Comparison of ENCODE assay signal across 9 cellular contexts in the genomic region with DNA sequence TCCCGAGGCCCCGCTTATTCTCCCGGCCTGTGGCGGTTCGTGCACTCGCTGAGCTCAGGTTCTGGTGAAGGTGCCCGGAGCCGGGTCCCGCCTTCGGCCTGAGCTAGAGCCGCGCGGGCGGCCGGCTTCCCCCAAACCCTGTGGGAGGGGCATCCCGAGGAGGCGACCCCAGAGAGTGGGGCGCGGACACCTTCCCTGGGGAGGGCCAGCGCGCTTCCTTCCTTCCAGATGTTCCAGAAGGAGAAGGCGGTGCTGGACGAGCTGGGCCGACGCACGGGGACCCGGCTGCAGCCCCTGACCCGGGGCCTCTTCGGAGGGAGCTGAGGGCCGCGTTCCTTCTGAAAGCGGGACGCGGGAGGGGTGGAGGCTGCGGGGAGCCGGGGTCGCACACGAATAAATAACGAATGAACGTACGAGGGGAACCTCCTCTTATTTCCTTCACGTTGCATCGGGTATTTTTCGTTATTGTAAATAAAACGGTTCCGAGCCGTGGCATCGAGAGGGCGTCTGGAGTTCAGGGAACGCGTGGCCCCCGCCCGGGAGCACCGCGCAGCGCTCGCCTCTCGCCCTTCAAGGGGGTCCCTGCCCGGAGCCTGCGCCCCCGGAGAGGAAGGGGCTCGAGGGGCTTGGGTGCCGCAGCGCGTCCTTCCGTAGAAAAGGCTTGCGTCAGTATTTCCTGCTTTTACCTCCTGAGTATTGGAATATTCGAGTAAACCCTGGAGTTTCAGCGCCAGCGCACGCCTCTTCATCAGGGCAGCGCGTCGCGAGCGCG. TPM values are rescaled to one million over a fixed set of nuclear protein-coding genes. Genes with fewer than 3 reads are reported as not detected.
DNase-seq lines count a peak whose midpoint lies in the region; ATAC-seq, FAIRE-seq and TF ChIP-seq lines count a peak whose summit lies in the region.
"Had no signal": no experiment of that assay in that cellular context is flagged by ENCODE, and none has a peak within 500 bp of the region (broad histone marks: within the 10 kb centered on the region; RNA-seq: fewer than 3 reads in every experiment).

No MANE protein-coding gene starts in this region.

- intact Hi-C loops in A673 (cut with micrococcal nuclease; ENCODE audit: unreplicated experiment), result no loop called here

- ATAC-seq in GM21786 (IDR thresholded peaks at IDR 0.05; ENCODE audit: unreplicated experiment) (no peak), HG03354 (IDR thresholded peaks at IDR 0.05; ENCODE audit: poor library complexity, severe bottlenecking, unreplicated experiment) (no peak)

- H3K4me1 Mint-ChIP-seq in IgD-negative memory B cell (peaks cover 0 to 6% (median 5%) of the 10 kb centered on the region in 3 donors), endothelial cell (ENCODE audit: unreplicated experiment) (peaks cover 2% of the 10 kb centered on the region)

- CTCF ChIA-PET in A673 (lab: Charles Lee), result no interaction called here

- DNase-seq in A673 (ENCODE audit: low spot score), result peak; percentile 24
- DNase-seq in endothelial cell (ENCODE audit: low spot score), result peak; percentile 33
- DNase-seq in NK-92 (lab: John Stamatoyannopoulos, UW; ENCODE audit: unreplicated experiment), result no peak
- DNase-seq in small intestine, result no peak

- H3K27me3 Mint-ChIP-seq in IgD-negative memory B cell, result no peaks in the 10 kb centered on the region
- H3K27me3 Mint-ChIP-seq in endothelial cell (ENCODE audit: unreplicated experiment), result peaks cover 6% of the 10 kb centered on the region

- H3K4me3 Mint-ChIP-seq in IgD-negative memory B cell (peak overlapping the region; percentile 21 to 88 (median 74)), endothelial cell (ENCODE audit: unreplicated experiment) (no peak overlapping the region)

- WGBS in small intestine, 3 donors, result 2 to 3% (median 2%) methylated on average over 73 to 77 of the region's 77 CpGs

- H3K36me3 Mint-ChIP-seq in IgD-negative memory B cell, result peaks cover 1% of the 10 kb centered on the region
- peaks cover 9% of the 10 kb centered on the region for H3K36me3 Mint-ChIP-seq in endothelial cell (ENCODE audit: low read depth, unreplicated experiment)

- POLR2A ChIA-PET in A673 (lab: Charles Lee; ENCODE audit: low non-redundant PET), result no interaction called here

- H3K9ac ChIP-seq in mucosa of stomach (ENCODE audit: low read length), result peak overlapping the region; percentile 47
- H3K9ac ChIP-seq: KMS-11 had no signal

- peak overlapping the region; percentile 28 for H3K4me3 ChIP-seq in A673 (ENCODE audit: low read depth, low read length, poor library complexity, severe bottlenecking)
- no peak overlapping the region for H3K4me3 ChIP-seq in mucosa of stomach (ENCODE audit: low read length)
- H3K4me3 ChIP-seq in small intestine (ENCODE audit: low read depth in 1 of 2, low read length in 2 of 2), result peak overlapping the region in 1 of 2 donors; percentile 45

- FAIRE-seq in small intestine (lab: Jason Lieb, UNC), result no peak

- H3K27ac ChIP-seq in A673 (ENCODE audit: low read depth, low read length, poor library complexity, severe bottlenecking), result peak overlapping the region; percentile 48
- no peak overlapping the region for H3K27ac ChIP-seq in small intestine (ENCODE audit: low read depth in 1 of 2, low read length in 1 of 2)
- H3K27ac ChIP-seq: KMS-11 had no signal

- BruUV-seq in A673 (replicated peaks; lab: Mats Ljungman, UMichigan), result no TSS peak

- H3K36me3 ChIP-seq in A673 (ENCODE audit: insufficient read depth, low read length, poor library complexity, severe bottlenecking), result peaks cover 32% of the 10 kb centered on the region
- H3K36me3 ChIP-seq in mucosa of stomach (ENCODE audit: control insufficient read depth, insufficient read depth, low read length), result no peaks in the 10 kb centered on the region
- no peaks in the 10 kb centered on the region for H3K36me3 ChIP-seq in small intestine (ENCODE audit: control insufficient read depth in 2 of 2, insufficient read depth in 2 of 2, low read length in 2 of 2)

- H3K27ac Mint-ChIP-seq in IgD-negative memory B cell (no peak overlapping the region), endothelial cell (ENCODE audit: unreplicated experiment) (no peak overlapping the region)

- TF ChIP-seq CTCF in A673 (conservative IDR thresholded peaks at IDR 0.05; ENCODE audit: low read depth, low read length), result no peak
- no peak for TF ChIP-seq CTCF in endothelial cell (IDR thresholded peaks at IDR 0.05; ENCODE audit: unreplicated experiment)

- H3K27me3 ChIP-seq in A673 (replicated peaks; ENCODE audit: insufficient read depth, low read depth, low read length, poor library complexity) (no peaks in the 10 kb centered on the region), mucosa of stomach (ENCODE audit: control insufficient read depth, insufficient read depth, low read length) (peaks cover 4% of the 10 kb centered on the region), small intestine (ENCODE audit: control insufficient read depth in 2 of 2, insufficient read depth in 2 of 2, low read length in 2 of 2) (no peaks in the 10 kb centered on the region)

- H3K9me3 Mint-ChIP-seq in IgD-negative memory B cell (no peaks in the 10 kb centered on the region), endothelial cell (ENCODE audit: unreplicated experiment) (no peaks in the 10 kb centered on the region)

- H3K9me3 ChIP-seq in A673 (ENCODE audit: low read depth, low read length, poor library complexity, severe bottlenecking) (no peaks in the 10 kb centered on the region), mucosa of stomach (ENCODE audit: control insufficient read depth, low read length) (no peaks in the 10 kb centered on the region), small intestine (ENCODE audit: control insufficient read depth, low read depth) (no peaks in the 10 kb centered on the region)

- H3K4me1 ChIP-seq in A673 (ENCODE audit: insufficient read depth, low read length, poor library complexity, severe bottlenecking) (peaks cover 18% of the 10 kb centered on the region), mucosa of stomach (ENCODE audit: control insufficient read depth, insufficient read depth, low read length) (peaks cover 18% of the 10 kb centered on the region), small intestine (ENCODE audit: control insufficient read depth in 2 of 2, insufficient read depth in 1 of 2, low read depth in 1 of 2, low read length in 1 of 2) (no peaks in the 10 kb centered on the region)

RNA-seq across cellular contexts. Expression of a gene that starts 11.4 kb away (rescaled TPM):
- total RNA-seq in A673 (2021) (18.8 and 24.2 TPM in 2 replicates), endothelial cell (ENCODE audit: unreplicated experiment) (7.0 TPM)
- polyA plus RNA-seq in IgD-negative memory B cell (33.8 TPM), small intestine (10 to 100 TPM; 14.7 to 45.7 (median 24.6) TPM)

RNA-seq across cellular contexts. Expression of a gene that starts 12.1 kb away (rescaled TPM):
- total RNA-seq in A673 (2021) (121 and 125 TPM in 2 replicates), endothelial cell (ENCODE audit: unreplicated experiment) (92.1 TPM)
- polyA plus RNA-seq in IgD-negative memory B cell (48.5 TPM), small intestine (10 to 100 TPM; 38.3 to 42.7 (median 42.5) TPM)

RNA-seq across cellular contexts. Expression of a gene that starts 26.2 kb away (rescaled TPM):
- total RNA-seq in A673 (2021) (41.2 and 51.0 TPM in 2 replicates), endothelial cell (ENCODE audit: unreplicated experiment) (5.9 TPM)
- polyA plus RNA-seq in IgD-negative memory B cell (1.3 TPM), small intestine (1 to 10 TPM in 2 of 3 donors, under 1 TPM in 1; 0.54 to 5.2 (median 1.3) TPM)

RNA-seq across cellular contexts. Expression of a gene that starts 26.5 kb away (rescaled TPM):
- total RNA-seq in A673 (2021) (66.4 and 73.7 TPM in 2 replicates), endothelial cell (ENCODE audit: unreplicated experiment) (36.0 TPM)
- polyA plus RNA-seq in IgD-negative memory B cell (22.4 TPM), small intestine (10 to 100 TPM in 2 of 3 donors, 1 to 10 TPM in 1; 9.2 to 15.4 (median 10.5) TPM)

Comparison
In these comparisons a context has a peak if more than half of its experiments do, and no peak if none do; other contexts are left out.
1. DNase-seq: peak in A673 (single experiment) and endothelial cell (single experiment); none in NK-92 (single experiment) and small intestine (single experiment).